In genomic region chr1:43367904-43368645, GRCh38 we compare ENCODE assay signal across 8 cellular contexts. TPM values are rescaled to one million over a fixed set of nuclear protein-coding genes. Genes with fewer than 3 reads are reported as not detected.
DNase-seq lines count a peak whose midpoint lies in the region; ATAC-seq and TF ChIP-seq lines count a peak whose summit lies in the region.

Gene ELOVL1 (minus strand): TSS chr1:43368011. CDS start chr1:43365609, 2,402 bp downstream.

- H3K27ac ChIP-seq in DND-41 (ENCODE audit: low read length), result peak within 1 kb of the TSS; percentile 90
- peak within 1 kb of the TSS; percentile 92 for H3K27ac ChIP-seq in fibroblast of lung (ENCODE audit: insufficient read depth, low read length)

- H2AFZ ChIP-seq in DND-41 (ENCODE audit: low read depth, low read length) (peak within 1 kb of the TSS; percentile 85), fibroblast of lung (ENCODE audit: low read length) (peak within 1 kb of the TSS; percentile 56)

- ATAC-seq in DND-41 (ENCODE audit: insufficient read depth, low read depth) (peak; percentile 80), GM21786 (IDR thresholded peaks at IDR 0.05; ENCODE audit: unreplicated experiment) (peak; percentile 67), natural killer cell (peak; percentile 87 to 95 (median 90))

- H3K9ac ChIP-seq in DND-41 (ENCODE audit: low read depth, low read length) (peak within 1 kb of the TSS; percentile 77), fibroblast of lung (ENCODE audit: insufficient read depth, low read length) (peak within 1 kb of the TSS; percentile 87)

- TF ChIP-seq CTCF in DND-41 (IDR thresholded peaks at IDR 0.05; ENCODE audit: borderline replicate concordance, extremely low read depth, low read length, poor library complexity, severe bottlenecking) (peak; percentile 56), fibroblast of lung (conservative IDR thresholded peaks at IDR 0.05 in 1 of 2, IDR thresholded peaks at IDR 0.05 in 1 of 2; ENCODE audit: low read depth in 1 of 2, low read length in 2 of 2) (peak; percentile 24 to 33), natural killer cell (IDR thresholded peaks at IDR 0.05) (no peak)

- H3K36me3 ChIP-seq in DND-41 (ENCODE audit: insufficient read depth, low read length) (peaks cover 31% of the 10 kb centered on the region), fibroblast of lung (ENCODE audit: control insufficient read depth, insufficient read depth, low read length) (peaks cover 17% of the 10 kb centered on the region)

- peak within 1 kb of the TSS; percentile 92 for H3K4me3 Mint-ChIP-seq in activated T-helper 1 cell treated with anti-CD3 and anti-CD28 coated beads, Interleukin-12 subunit alpha, Interleukin-12 subunit beta, Interleukin-2, Interleukin-4 antibody, amounts not matched to agents 30 ng/mL and 10 ng/mL and 1 ng/mL, durations not matched to agents 14 hours and 24 hours and 36 hours
- H3K4me3 Mint-ChIP-seq in natural killer cell, result peak within 1 kb of the TSS; percentile 96

- H3K4me1 ChIP-seq in DND-41 (ENCODE audit: insufficient read depth, low read length), result peaks cover 26% of the 10 kb centered on the region
- H3K4me1 ChIP-seq in fibroblast of lung (ENCODE audit: control insufficient read depth, extremely low read depth, insufficient read depth, low read length), result peaks cover 10% of the 10 kb centered on the region

- H3K79me2 ChIP-seq in DND-41 (ENCODE audit: insufficient read depth, low read length) (peaks cover 37% of the 10 kb centered on the region), fibroblast of lung (ENCODE audit: control insufficient read depth, insufficient read depth, low read length) (peaks cover 41% of the 10 kb centered on the region)

- DNase-seq in DND-41 (peak; percentile 91), LHCN-M2 (ENCODE audit: low read depth) (peak; percentile 81), RKO (ENCODE audit: low spot score) (peak; percentile 89), fibroblast of lung (ENCODE audit: low read depth in 2 of 2) (peak; percentile 79 to 84), natural killer cell (peak; percentile 85)
- peak; percentile 85 for DNase-seq in activated T-helper 1 cell treated with anti-CD3 and anti-CD28 coated beads, Interleukin-12 subunit alpha, Interleukin-12 subunit beta, Interleukin-2, Interleukin-4 antibody, amounts not matched to agents 30 ng/mL and 10 ng/mL and 1 ng/mL, durations not matched to agents 14 hours and 24 hours and 36 hours (ENCODE audit: low spot score)
- DNase-seq in stimulated activated naive CD4-positive, alpha-beta T cell treated with Interleukin-2 at 50 U/mL for 16 hours (lab: John Stamatoyannopoulos, UW), result peak; percentile 85

- H3K27ac Mint-ChIP-seq in activated T-helper 1 cell treated with anti-CD3 and anti-CD28 coated beads, Interleukin-12 subunit alpha, Interleukin-12 subunit beta, Interleukin-2, Interleukin-4 antibody, amounts not matched to agents 30 ng/mL and 10 ng/mL and 1 ng/mL, durations not matched to agents 14 hours and 24 hours and 36 hours, result peak within 1 kb of the TSS; percentile 86
- peak within 1 kb of the TSS; percentile 90 to 94 for H3K27ac Mint-ChIP-seq in natural killer cell

- H3K27me3 ChIP-seq in DND-41 (ENCODE audit: insufficient read depth, low read length, poor library complexity) (no peaks in the 10 kb centered on the region), fibroblast of lung (ENCODE audit: control insufficient read depth, insufficient read depth, low read length) (no peaks in the 10 kb centered on the region)

- peaks cover 43% of the 10 kb centered on the region for H3K4me1 Mint-ChIP-seq in activated T-helper 1 cell treated with anti-CD3 and anti-CD28 coated beads, Interleukin-12 subunit alpha, Interleukin-12 subunit beta, Interleukin-2, Interleukin-4 antibody, amounts not matched to agents 30 ng/mL and 10 ng/mL and 1 ng/mL, durations not matched to agents 14 hours and 24 hours and 36 hours (ENCODE audit: low read depth)
- H3K4me1 Mint-ChIP-seq in natural killer cell, result peaks cover 35 to 53% of the 10 kb centered on the region in 2 donors

- H4K20me1 ChIP-seq in DND-41 (ENCODE audit: insufficient read depth, low read length) (peaks cover 4% of the 10 kb centered on the region; the same call in 1 of the 2 replicates), fibroblast of lung (ENCODE audit: control insufficient read depth, extremely low read depth, insufficient read depth, low read length) (no peaks in the 10 kb centered on the region)

- no peaks in the 10 kb centered on the region for H3K27me3 Mint-ChIP-seq in activated T-helper 1 cell treated with anti-CD3 and anti-CD28 coated beads, Interleukin-12 subunit alpha, Interleukin-12 subunit beta, Interleukin-2, Interleukin-4 antibody, amounts not matched to agents 30 ng/mL and 10 ng/mL and 1 ng/mL, durations not matched to agents 14 hours and 24 hours and 36 hours (ENCODE audit: insufficient read depth)
- H3K27me3 Mint-ChIP-seq in natural killer cell (ENCODE audit: low read depth in 2 of 2), result no peaks in the 10 kb centered on the region

- peak within 1 kb of the TSS; percentile 82 to 87 for H3K4me3 ChIP-seq in DND-41 (ENCODE audit: low read depth in 1 of 2, low read length in 2 of 2)
- peak within 1 kb of the TSS; percentile 85 to 96 (median 89) for H3K4me3 ChIP-seq in fibroblast of lung (replicated peaks in 1 of 4; ENCODE audit: control extremely low read depth in 1 of 4, insufficient read depth in 1 of 4, low read depth in 3 of 4, low read length in 4 of 4)

- peak within 1 kb of the TSS; percentile 96 for H3K4me2 ChIP-seq in DND-41 (ENCODE audit: insufficient read depth, low read length)
- peak within 1 kb of the TSS; percentile 97 for H3K4me2 ChIP-seq in fibroblast of lung (ENCODE audit: extremely low read depth, insufficient read depth, low read length)

- H3K9me3 ChIP-seq in DND-41 (ENCODE audit: insufficient read depth, low read length, severe bottlenecking), result no peaks in the 10 kb centered on the region
- H3K9me3 ChIP-seq in fibroblast of lung (ENCODE audit: control insufficient read depth, insufficient read depth, low read depth, low read length), result no peaks in the 10 kb centered on the region

- intact Hi-C loops in activated T-helper 1 cell treated with anti-CD3 and anti-CD28 coated beads, Interleukin-12 subunit alpha, Interleukin-12 subunit beta, Interleukin-2, Interleukin-4 antibody, amounts not matched to agents 30 ng/mL and 10 ng/mL and 1 ng/mL, durations not matched to agents 14 hours and 24 hours and 36 hours (cut with micrococcal nuclease), result loop anchor here (1.0 to 10.0 kb wide), 13 partner anchors 10 to 686 kb away; partner anchors contain the start of genes ATP6V0B, B4GALT2, CDC20 and CFAP57
- intact Hi-C loops in natural killer cell (cut with micrococcal nuclease), result loop anchor here (1.0 kb wide), 2 partner anchors 10 to 21 kb away; partner anchors contain the start of genes CDC20, MED8 and SZT2

- H3K36me3 Mint-ChIP-seq in activated T-helper 1 cell treated with anti-CD3 and anti-CD28 coated beads, Interleukin-12 subunit alpha, Interleukin-12 subunit beta, Interleukin-2, Interleukin-4 antibody, amounts not matched to agents 30 ng/mL and 10 ng/mL and 1 ng/mL, durations not matched to agents 14 hours and 24 hours and 36 hours (ENCODE audit: low read depth), result peaks cover 33% of the 10 kb centered on the region
- H3K36me3 Mint-ChIP-seq in natural killer cell, result no peaks in the 10 kb centered on the region

- no peaks in the 10 kb centered on the region for H3K9me3 Mint-ChIP-seq in activated T-helper 1 cell treated with anti-CD3 and anti-CD28 coated beads, Interleukin-12 subunit alpha, Interleukin-12 subunit beta, Interleukin-2, Interleukin-4 antibody, amounts not matched to agents 30 ng/mL and 10 ng/mL and 1 ng/mL, durations not matched to agents 14 hours and 24 hours and 36 hours
- H3K9me3 Mint-ChIP-seq in natural killer cell, result no peaks in the 10 kb centered on the region

RNA-seq across cellular contexts. Expression of gene ELOVL1, which starts in this region (rescaled TPM):
- 84.8 and 88.4 TPM in 2 replicates for total RNA-seq in LHCN-M2 (2014; rRNA removed)
- 179 TPM for polyA plus RNA-seq in LHCN-M2 (2012)
- 81.8 and 85.7 TPM in 2 replicates for total RNA-seq in activated T-helper 1 cell treated with anti-CD3 and anti-CD28 coated beads, Interleukin-12 subunit alpha, Interleukin-12 subunit beta, Interleukin-2, Interleukin-4 antibody, amounts not matched to agents 30 ng/mL and 10 ng/mL and 1 ng/mL, durations not matched to agents 14 hours and 24 hours and 36 hours
- total RNA-seq in fibroblast of lung, result 33.4 and 65.2 TPM in 2 replicates
- 172 and 203 TPM in 2 replicates for polyA plus RNA-seq in fibroblast of lung
- 123 and 155 TPM in 2 replicates for polyA plus RNA-seq in fibroblast of lung (2012)
- polyA minus RNA-seq in fibroblast of lung (ENCODE audit: low replicate concordance), result 185 and 279 TPM in 2 replicates
- 10 to 100 TPM; 53.2 to 73.0 (median 67.5) TPM for total RNA-seq in natural killer cell

Comparison
In these comparisons a context has a peak if more than half of its experiments do, and no peak if none do; other contexts are left out.
1. Peak in every context shown above with its lines: DNase-seq, ATAC-seq, H3K4me3 ChIP-seq and H3K27ac ChIP-seq.